19 cellular contexts compared by ENCODE assay signal in the genomic region with DNA sequence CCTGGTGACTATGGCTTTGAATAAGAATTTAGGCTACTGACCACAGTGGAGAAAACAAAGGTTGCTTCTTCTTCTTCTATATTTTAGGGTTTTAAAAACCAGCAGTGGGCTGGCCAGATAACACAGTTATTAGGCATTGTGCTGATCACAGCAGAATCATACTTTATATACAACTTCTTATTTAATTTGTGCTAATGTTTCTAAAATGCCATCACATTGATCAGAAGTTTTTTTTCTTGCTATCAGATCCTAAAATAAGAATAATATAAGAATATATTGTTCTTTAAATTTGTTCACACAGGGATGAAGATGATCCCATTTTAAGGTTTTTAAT. TPM values are rescaled to one million over a fixed set of nuclear protein-coding genes. Genes with fewer than 3 reads are reported as not detected.
DNase-seq lines count a peak whose midpoint lies in the region; ATAC-seq, FAIRE-seq and TF ChIP-seq lines count a peak whose summit lies in the region.
"Had no signal": no experiment of that assay in that cellular context is flagged by ENCODE, and none has a peak within 500 bp of the region (broad histone marks: within the 10 kb centered on the region; RNA-seq: fewer than 3 reads in every experiment).

No MANE protein-coding gene starts in this region.

- H3K4me1 Mint-ChIP-seq in activated CD4-positive, alpha-beta T cell treated with anti-CD3 and anti-CD28 coated beads, Interleukin-2, amount 10 ng/mL, durations not matched to agents 24 days and 14 days = no peaks in the 10 kb centered on the region
- H3K4me1 Mint-ChIP-seq: CD4-positive, alpha-beta memory T cell; GM23338; H9 had no signal

- H3K9me3 Mint-ChIP-seq in activated CD4-positive, alpha-beta T cell treated with anti-CD3 and anti-CD28 coated beads, Interleukin-2, amount 10 ng/mL, durations not matched to agents 24 days and 14 days = no peaks in the 10 kb centered on the region
- H3K9me3 Mint-ChIP-seq: CD4-positive, alpha-beta memory T cell; GM23338; H9 had no signal

- CTCF ChIA-PET in SK-N-SH (lab: Yijun Ruan, JAX) (interaction anchor here (0.9 to 2.1 kb wide), 5 partner anchors 9 to 209 kb away, joined by 3 to 7 read pairs (median 3); no protein-coding TSS in a partner anchor), K562 (lab: Yijun Ruan, JAX; ENCODE audit: low intra/inter-chr PET ratio) (no interaction called here)

- in situ Hi-C loops in K562 (cut with MboI) = no loop called here

- TF ChIP-seq EP300 in SK-N-SH (IDR thresholded peaks at IDR 0.05; ENCODE audit: borderline replicate concordance in 1 of 2, low read depth in 1 of 2, low read length in 1 of 2) = no peak
- no peak for TF ChIP-seq EP300 in K562 (IDR thresholded peaks at IDR 0.05; ENCODE audit: low read length)

- H3K79me2 ChIP-seq in SK-N-SH (ENCODE audit: insufficient read depth) = no peaks in the 10 kb centered on the region
- peaks cover 17% of the 10 kb centered on the region for H3K79me2 ChIP-seq in K562 (ENCODE audit: control insufficient read depth, insufficient read depth, low read length)

- intact Hi-C loops in K562 (cut with micrococcal nuclease) = no loop called here
- intact Hi-C loops in activated CD4-positive, alpha-beta T cell treated with anti-CD3 and anti-CD28 coated beads, Interleukin-2, amount 10 ng/mL, durations not matched to agents 24 days and 14 days (cut with micrococcal nuclease) = no loop called here

- H3K9ac ChIP-seq in SK-N-SH = no peak overlapping the region
- peak overlapping the region in 1 of 2 experiments; percentile 27; a peak in 2 of 4 replicates for H3K9ac ChIP-seq in K562 (ENCODE audit: insufficient read depth in 1 of 2, low read depth in 2 of 2, low read length in 2 of 2)

- no peak for DNase-seq in SK-N-SH
- DNase-seq in K562 (ENCODE audit: extremely low read depth in 1 of 4, low spot score in 3 of 4) = no peak
- DNase-seq in activated CD4-positive, alpha-beta T cell treated with anti-CD3 and anti-CD28 coated beads, Interleukin-2, amount 10 ng/mL, durations not matched to agents 24 days and 14 days = no peak
- DNase-seq: C1 segment of cervical spinal cord; Calu3; CD4-positive, alpha-beta memory T cell; COR-L47; DMS53; DMS79 treated with DMSO at 0.1 percent for 48 hours; H9 had no signal

- H3K36me3 ChIP-seq in SK-N-SH (replicated peaks in 1 of 2; ENCODE audit: control insufficient read depth in 1 of 2, insufficient read depth in 2 of 2, low read length in 1 of 2) (no peaks in the 10 kb centered on the region), K562 (ENCODE audit: control insufficient read depth, insufficient read depth, low read length) (peaks cover 5% of the 10 kb centered on the region; the same call in 1 of the 3 replicates)

- TF ChIP-seq RAD21 in SK-N-SH (IDR thresholded peaks at IDR 0.05; ENCODE audit: low read length) = no peak
- TF ChIP-seq RAD21 in K562 (CRISPR knock-in tag; conservative IDR thresholded peaks at IDR 0.05 in 1 of 2, IDR thresholded peaks at IDR 0.05 in 1 of 2) = no peak

- H3F3A ChIP-seq in SK-N-SH (replicated peaks; ENCODE audit: insufficient read depth) = no peaks in the 10 kb centered on the region

- no peak overlapping the region for H3K4me3 ChIP-seq in SK-N-SH (ENCODE audit: low read depth in 2 of 2, low read length in 1 of 2)
- H3K4me3 ChIP-seq in K562 = no peak overlapping the region
- H3K4me3 ChIP-seq: GM23338 had no signal

- POLR2A ChIA-PET in SK-N-SH (lab: Yijun Ruan, JAX) (no interaction called here), K562 (lab: Yijun Ruan, JAX) (interaction anchor here (0.8 to 5.0 kb wide), 3 partner anchors 11 to 28 kb away, joined by 3 to 53 read pairs (median 4); no protein-coding TSS in a partner anchor)

- peaks cover 1% of the 10 kb centered on the region for H3K27me3 Mint-ChIP-seq in activated CD4-positive, alpha-beta T cell treated with anti-CD3 and anti-CD28 coated beads, Interleukin-2, amount 10 ng/mL, durations not matched to agents 24 days and 14 days

- H3K36me3 Mint-ChIP-seq in activated CD4-positive, alpha-beta T cell treated with anti-CD3 and anti-CD28 coated beads, Interleukin-2, amount 10 ng/mL, durations not matched to agents 24 days and 14 days (ENCODE audit: low read depth) = no peaks in the 10 kb centered on the region
- H3K36me3 Mint-ChIP-seq: CD4-positive, alpha-beta memory T cell had no signal

- ATAC-seq in SK-N-SH treated with all-trans-retinoic acid at 6 μM for 48 hours = no peak
- no peak for ATAC-seq in K562
- ATAC-seq in HG02678 (IDR thresholded peaks at IDR 0.05; ENCODE audit: unreplicated experiment) = no peak
- ATAC-seq in GM18519 (IDR thresholded peaks at IDR 0.05; ENCODE audit: low FRiP score, unreplicated experiment) = no peak
- ATAC-seq: GM23338, HCT116 had no signal

- H3K4me2 ChIP-seq in SK-N-SH = no peak overlapping the region
- no peak overlapping the region for H3K4me2 ChIP-seq in K562 (ENCODE audit: insufficient read depth, low read length)
- H3K4me2 ChIP-seq: GM23338 had no signal

- H2AFZ ChIP-seq in SK-N-SH (ENCODE audit: low read depth) (peak overlapping the region; percentile 29; the same call in 1 of the 2 replicates), K562 (ENCODE audit: low read depth, low read length) (peak overlapping the region; percentile 41)
- H2AFZ ChIP-seq: GM23338 had no signal

- FAIRE-seq in G401.6 (lab: Jason Lieb, UNC) (peak; percentile 3), K562 (lab: Jason Lieb, UNC) (no peak)
- FAIRE-seq: GM12892, GM19239 had no signal

- H3K27me3 ChIP-seq in SK-N-SH (ENCODE audit: insufficient read depth) (no peaks in the 10 kb centered on the region), K562 (ENCODE audit: control insufficient read depth in 2 of 2, insufficient read depth in 2 of 2, low read length in 2 of 2) (no peaks in the 10 kb centered on the region)

- no peaks in the 10 kb centered on the region; a peak in 1 of 4 replicates for H3K4me1 ChIP-seq in SK-N-SH (ENCODE audit: control insufficient read depth in 1 of 2, insufficient read depth in 2 of 2, low read depth in 1 of 2, low read length in 1 of 2)
- H3K4me1 ChIP-seq in K562 (replicated peaks in 1 of 2; ENCODE audit: control insufficient read depth in 2 of 2, insufficient read depth in 2 of 2, low read length in 2 of 2) = peaks cover 32% of the 10 kb centered on the region in 2 experiments; a peak in 4 of 5 replicates

- H4K20me1 ChIP-seq in SK-N-SH (ENCODE audit: insufficient read depth) = no peaks in the 10 kb centered on the region
- H4K20me1 ChIP-seq in K562 (replicated peaks; ENCODE audit: control insufficient read depth, insufficient read depth, low read length) = no peaks in the 10 kb centered on the region

- H3K9me2 ChIP-seq in SK-N-SH = no peaks in the 10 kb centered on the region

- no peaks in the 10 kb centered on the region for H3K9me3 ChIP-seq in SK-N-SH
- no peaks in the 10 kb centered on the region; the same call in 1 of the 2 replicates for H3K9me3 ChIP-seq in K562 (replicated peaks; ENCODE audit: control insufficient read depth, insufficient read depth, low read depth, low read length)

- TF ChIP-seq CTCF in SK-N-SH (IDR thresholded peaks at IDR 0.05) (no peak), K562 (IDR thresholded peaks at IDR 0.05 in 2 of 3, conservative IDR thresholded peaks at IDR 0.05 in 1 of 3; ENCODE audit: insufficient read depth in 2 of 3, low read depth in 1 of 3, low read length in 3 of 3) (no peak)

- H3K27ac ChIP-seq in SK-N-SH (ENCODE audit: low read depth in 2 of 2, low read length in 1 of 2) = no peak overlapping the region
- H3K27ac ChIP-seq in K562 (ENCODE audit: extremely low read depth, low read depth, low read length) = peak overlapping the region; percentile 34; the same call in 2 of the 3 replicates
- H3K27ac ChIP-seq: 22Rv1 had no signal

- H3K27ac Mint-ChIP-seq in activated CD4-positive, alpha-beta T cell treated with anti-CD3 and anti-CD28 coated beads, Interleukin-2, amount 10 ng/mL, durations not matched to agents 24 days and 14 days = no peak overlapping the region
- H3K27ac Mint-ChIP-seq: CD4-positive, alpha-beta memory T cell; GM23338; H9 had no signal

- no TSS peak for BruUV-seq in K562 (replicated peaks; lab: Mats Ljungman, UMichigan)

- no peak overlapping the region for H3K4me3 Mint-ChIP-seq in activated CD4-positive, alpha-beta T cell treated with anti-CD3 and anti-CD28 coated beads, Interleukin-2, amount 10 ng/mL, durations not matched to agents 24 days and 14 days
- H3K4me3 Mint-ChIP-seq: CD4-positive, alpha-beta memory T cell; GM23338; H9 had no signal

- TF ChIP-seq POLR2A in K562 (conservative IDR thresholded peaks at IDR 0.05) = no peak

- no peaks in the 10 kb centered on the region for H3K9me1 ChIP-seq in K562 (ENCODE audit: control insufficient read depth, insufficient read depth, low read length)

TF ChIP-seq in SK-N-SH treated with all-trans-retinoic acid at 6 μM for 48 hours, 23 proteins besides CTCF, POLR2A, EP300 and RAD21 (continues in another document):
- TF ChIP-seq RARB (CRISPR knock-in tag; IDR thresholded peaks at IDR 0.05) = no peak
- TF ChIP-seq BACH2 (CRISPR knock-in tag; IDR thresholded peaks at IDR 0.05; ENCODE audit: borderline replicate concordance) = no peak

TF ChIP-seq in K562, 482 proteins besides CTCF, POLR2A, EP300 and RAD21 (continues in another document):
- no peak for TF ChIP-seq ZNF143 (CRISPR knock-in tag; IDR thresholded peaks at IDR 0.05)
- TF ChIP-seq TAF9B (IDR thresholded peaks at IDR 0.05; ENCODE audit: partially characterized antibody) = peak; percentile 18

RNA-seq across cellular contexts. Expression of a gene that starts 41.7 kb away (rescaled TPM):
- polyA plus RNA-seq in SK-N-SH (2012; rRNA removed) (17.3 and 19.3 TPM in 2 replicates), K562 (2011; rRNA removed) (122 and 173 TPM in 2 replicates), K562 (2014; fragmentation: Illumina TruSeq; extraction: Trizol) (117 and 140 TPM in 2 replicates), K562 (2014; fragmentation: Nextera tagmentation; extraction: Ambion mirVana) (10 to 100 TPM; 59.0 to 65.4 TPM), K562 (2014; rRNA removed) (77.1 and 86.2 TPM in 2 replicates)
- polyA plus RNA-seq in SK-N-SH (2012; cell fraction: cytosol; rRNA removed) = 27.9 and 35.2 TPM in 2 replicates
- 4.7 and 9.6 TPM in 2 replicates for polyA plus RNA-seq in SK-N-SH (2012; cell fraction: nucleus; rRNA removed)
- 16.3 and 57.4 TPM in 2 replicates for total RNA-seq in K562 (2011; cell fraction: chromatin; rRNA removed; ENCODE audit: low replicate concordance)
- total RNA-seq in K562 (2011; cell fraction: nucleolus; rRNA removed) = 14.3 and 18.3 TPM in 2 replicates
- total RNA-seq in K562 (2011; cell fraction: nucleoplasm; rRNA removed) = 31.1 and 47.5 TPM in 2 replicates
- total RNA-seq in K562 (2014; rRNA removed) (107 and 108 TPM in 2 replicates), K562 (2014; rRNA removed; fragmentation: Illumina TruSeq; extraction: Trizol) (156 and 172 TPM in 2 replicates), K562 (2015; rRNA removed; fragmentation: Illumina TruSeq; extraction: Trizol) (131 and 138 TPM in 2 replicates), K562 (2021) (115 and 129 TPM in 2 replicates)
- 29.4 and 57.2 TPM in 2 replicates for polyA plus RNA-seq in K562 (2011; cell fraction: cytosol; rRNA removed)
- 17.3 and 27.3 TPM in 2 replicates for polyA plus RNA-seq in K562 (2011; cell fraction: nucleus; rRNA removed)
- polyA plus RNA-seq in K562 (2012) = 79.6 and 100 TPM in 2 replicates
- polyA minus RNA-seq in K562 (2011; rRNA and poly(A)+ RNA removed) = 205 and 212 TPM in 2 replicates
- 96.1 and 101 TPM in 2 replicates for polyA minus RNA-seq in K562 (2011; cell fraction: cytosol; rRNA and poly(A)+ RNA removed)
- polyA minus RNA-seq in K562 (2011; cell fraction: nucleus; rRNA and poly(A)+ RNA removed) = 19.3 and 36.1 TPM in 2 replicates
- 0.54 and 0.77 TPM in 2 replicates for total RNA-seq in activated CD4-positive, alpha-beta T cell treated with anti-CD3 and anti-CD28 coated beads, Interleukin-2, amount 10 ng/mL, durations not matched to agents 24 days and 14 days
